In genomic region chr9:113345693-113346092, GRCh38 we compare ENCODE assay signal across 19 cellular contexts. TPM values are rescaled to one million over a fixed set of nuclear protein-coding genes. Genes with fewer than 3 reads are reported as not detected.
DNase-seq lines count a peak whose midpoint lies in the region; ATAC-seq and TF ChIP-seq lines count a peak whose summit lies in the region.
"Had no signal": no experiment of that assay in that cellular context is flagged by ENCODE, and none has a peak within 500 bp of the region (broad histone marks: within the 10 kb centered on the region; RNA-seq: fewer than 3 reads in every experiment).

No MANE protein-coding gene starts in this region.

- H3K36me3 Mint-ChIP-seq in activated CD4-positive, alpha-beta T cell treated with anti-CD3 and anti-CD28 coated beads for 36 hours (ENCODE audit: low read depth) = no peaks in the 10 kb centered on the region
- peaks cover 1% of the 10 kb centered on the region for H3K36me3 Mint-ChIP-seq in activated CD4-positive, alpha-beta T cell treated with anti-CD3 and anti-CD28 coated beads, Interleukin-2, amount 10 ng/mL, durations not matched to agents 7 days and 5 days (ENCODE audit: low read depth)
- H3K36me3 Mint-ChIP-seq in brain = no peaks in the 10 kb centered on the region
- H3K36me3 Mint-ChIP-seq: CD8-positive, alpha-beta T cell had no signal

- H3K4me1 ChIP-seq in OCI-LY1 (ENCODE audit: insufficient read depth, low read length, severe bottlenecking) (peaks cover 49% of the 10 kb centered on the region), osteoblast (ENCODE audit: insufficient read depth, low read length) (peaks cover 4% of the 10 kb centered on the region), prostate gland (replicated peaks) (no peaks in the 10 kb centered on the region)

- H3K27ac Mint-ChIP-seq in activated CD4-positive, alpha-beta T cell treated with anti-CD3 and anti-CD28 coated beads for 36 hours = no peak overlapping the region
- no peak overlapping the region for H3K27ac Mint-ChIP-seq in activated CD4-positive, alpha-beta T cell treated with anti-CD3 and anti-CD28 coated beads, Interleukin-2, amount 10 ng/mL, durations not matched to agents 7 days and 5 days
- peak overlapping the region in 3 of 5 experiments; percentile 83 to 95 (median 89) for H3K27ac Mint-ChIP-seq in brain
- H3K27ac Mint-ChIP-seq: CD8-positive, alpha-beta T cell had no signal

- H3K4me3 Mint-ChIP-seq in activated CD4-positive, alpha-beta T cell treated with anti-CD3 and anti-CD28 coated beads for 36 hours = no peak overlapping the region
- no peak overlapping the region for H3K4me3 Mint-ChIP-seq in activated CD4-positive, alpha-beta T cell treated with anti-CD3 and anti-CD28 coated beads, Interleukin-2, amount 10 ng/mL, durations not matched to agents 7 days and 5 days
- H3K4me3 Mint-ChIP-seq in brain = peak overlapping the region in 1 of 5 experiments; percentile 35
- H3K4me3 Mint-ChIP-seq: CD8-positive, alpha-beta T cell had no signal

- H3K9me3 Mint-ChIP-seq in activated CD4-positive, alpha-beta T cell treated with anti-CD3 and anti-CD28 coated beads for 36 hours (ENCODE audit: low read depth) = no peaks in the 10 kb centered on the region
- H3K9me3 Mint-ChIP-seq in activated CD4-positive, alpha-beta T cell treated with anti-CD3 and anti-CD28 coated beads, Interleukin-2, amount 10 ng/mL, durations not matched to agents 7 days and 5 days = no peaks in the 10 kb centered on the region
- peaks cover 0 to 6% (median 0%) of the 10 kb centered on the region in 5 experiments for H3K9me3 Mint-ChIP-seq in brain
- H3K9me3 Mint-ChIP-seq: CD8-positive, alpha-beta T cell had no signal

- H3K27me3 Mint-ChIP-seq in activated CD4-positive, alpha-beta T cell treated with anti-CD3 and anti-CD28 coated beads for 36 hours = peaks cover 15% of the 10 kb centered on the region
- H3K27me3 Mint-ChIP-seq in activated CD4-positive, alpha-beta T cell treated with anti-CD3 and anti-CD28 coated beads, Interleukin-2, amount 10 ng/mL, durations not matched to agents 7 days and 5 days = peaks cover 8% of the 10 kb centered on the region
- peaks cover 34% of the 10 kb centered on the region for H3K27me3 Mint-ChIP-seq in brain

- WGBS in prostate gland = 3% methylated on average over 1 of the region's 1 CpG

- no peak for TF ChIP-seq POLR2A in prostate gland (IDR thresholded peaks at IDR 0.05)

- H3K9ac ChIP-seq in OCI-LY1 (ENCODE audit: low read length) = no peak overlapping the region
- H3K9ac ChIP-seq: BLaER1 had no signal

- H3K27me3 ChIP-seq in OCI-LY1 (ENCODE audit: insufficient read depth, low read length) = no peaks in the 10 kb centered on the region
- H3K27me3 ChIP-seq in osteoblast (ENCODE audit: insufficient read depth, low read length) = peaks cover 24% of the 10 kb centered on the region
- H3K27me3 ChIP-seq in prostate gland (replicated peaks; ENCODE audit: insufficient read depth) = no peaks in the 10 kb centered on the region
- H3K27me3 ChIP-seq: Peyer's patch had no signal

- H2AFZ ChIP-seq in OCI-LY1 (ENCODE audit: low read length) (no peak overlapping the region), osteoblast (ENCODE audit: low read length) (no peak overlapping the region)

- no peaks in the 10 kb centered on the region for H3K9me2 ChIP-seq in OCI-LY1 (ENCODE audit: low read depth, low read length)

- POLR2A ChIA-PET in activated CD4-positive, alpha-beta T cell treated with anti-CD3 and anti-CD28 coated beads for 36 hours (lab: Charles Lee) = no interaction called here
- POLR2A ChIA-PET in activated CD4-positive, alpha-beta T cell treated with anti-CD3 and anti-CD28 coated beads, Interleukin-2, amount 10 ng/mL, durations not matched to agents 7 days and 5 days (lab: Charles Lee) = no interaction called here

- H3K4me1 Mint-ChIP-seq in activated CD4-positive, alpha-beta T cell treated with anti-CD3 and anti-CD28 coated beads for 36 hours = peaks cover 44% of the 10 kb centered on the region
- H3K4me1 Mint-ChIP-seq in activated CD4-positive, alpha-beta T cell treated with anti-CD3 and anti-CD28 coated beads, Interleukin-2, amount 10 ng/mL, durations not matched to agents 7 days and 5 days = peaks cover 48% of the 10 kb centered on the region
- H3K4me1 Mint-ChIP-seq in brain = peaks cover 56% of the 10 kb centered on the region

- H3K79me2 ChIP-seq in OCI-LY1 (ENCODE audit: insufficient read depth, low read length) (no peaks in the 10 kb centered on the region), osteoblast (ENCODE audit: insufficient read depth, low read length) (no peaks in the 10 kb centered on the region)

- intact Hi-C loops in activated CD4-positive, alpha-beta T cell treated with anti-CD3 and anti-CD28 coated beads for 36 hours (cut with DNase I, micrococcal nuclease) = loop anchor here in 1 of 2 experiments (5.0 to 10.0 kb wide), 2 partner anchors 193 to 291 kb away; partner anchors contain the start of genes SLC31A2 and ZFP37
- intact Hi-C loops in prostate gland (cut with DNase I) = no loop called here

- no peak overlapping the region for H3K4me3 ChIP-seq in OCI-LY1 (ENCODE audit: low read depth, low read length, poor library complexity, severe bottlenecking)
- H3K4me3 ChIP-seq in osteoblast (ENCODE audit: insufficient read depth, low read length) = no peak overlapping the region
- no peak overlapping the region for H3K4me3 ChIP-seq in prostate gland
- H3K4me3 ChIP-seq: BLaER1, Peyer's patch had no signal

- H3K36me3 ChIP-seq in OCI-LY1 (ENCODE audit: insufficient read depth, low read length) (no peaks in the 10 kb centered on the region), osteoblast (ENCODE audit: insufficient read depth, low read length) (no peaks in the 10 kb centered on the region), prostate gland (no peaks in the 10 kb centered on the region)
- H3K36me3 ChIP-seq: BLaER1, Peyer's patch had no signal

- CTCF ChIA-PET in activated CD4-positive, alpha-beta T cell treated with anti-CD3 and anti-CD28 coated beads for 36 hours (lab: Charles Lee) = interaction anchor here (1.2 to 2.1 kb wide), 2 partner anchors 65 to 69 kb away, joined by 4 to 8 read pairs; partner anchors contain the start of genes C9orf43 and POLE3
- CTCF ChIA-PET in activated CD4-positive, alpha-beta T cell treated with anti-CD3 and anti-CD28 coated beads, Interleukin-2, amount 10 ng/mL, durations not matched to agents 7 days and 5 days (lab: Charles Lee) = no interaction called here

- no peak for DNase-seq in activated CD4-positive, alpha-beta T cell treated with anti-CD3 and anti-CD28 coated beads for 36 hours
- DNase-seq in activated CD4-positive, alpha-beta T cell treated with anti-CD3 and anti-CD28 coated beads, Interleukin-2, amount 10 ng/mL, durations not matched to agents 7 days and 5 days = no peak
- DNase-seq in osteoblast (ENCODE audit: insufficient read length, low spot score, missing footprints) = peak; percentile 53
- no peak for DNase-seq in MV-4-11 (lab: John Stamatoyannopoulos, UW)
- no peak for DNase-seq in prostate gland (ENCODE audit: low spot score)
- DNase-seq: CD8-positive, alpha-beta T cell; H7; Karpas-422; MM.1S; NCI-H1105; NCI-H1694 treated with DMSO at 0.1 percent for 48 hours; NCI-H226; NCI-H524 treated with DMSO at 0.1 percent for 48 hours; Peyer's patch had no signal

- ATAC-seq in activated CD4-positive, alpha-beta T cell treated with anti-CD3 and anti-CD28 coated beads for 36 hours = peak; percentile 8
- no peak for ATAC-seq in HG03460 (IDR thresholded peaks at IDR 0.05; ENCODE audit: unreplicated experiment)
- ATAC-seq: CD8-positive, alpha-beta T cell had no signal

- 0 out of 2 replicates have a peak, but pooled peaks cover 7% of the 10 kb centered on the region for H3F3A ChIP-seq in OCI-LY1 (ENCODE audit: insufficient read depth, low read length)

- H3K27ac ChIP-seq in OCI-LY1 (ENCODE audit: low read depth, low read length, poor library complexity, severe bottlenecking) = peak overlapping the region; percentile 28
- no peak overlapping the region for H3K27ac ChIP-seq in osteoblast (ENCODE audit: low read depth, low read length)
- H3K27ac ChIP-seq in prostate gland = no peak overlapping the region
- H3K27ac ChIP-seq: BLaER1 had no signal

- H3K4me2 ChIP-seq in OCI-LY1 (ENCODE audit: low read length) (no peak overlapping the region), osteoblast (ENCODE audit: insufficient read depth, low read length) (no peak overlapping the region)
- H3K4me2 ChIP-seq: BLaER1 had no signal

- H3K9me3 ChIP-seq in OCI-LY1 (ENCODE audit: low read length) = no peaks in the 10 kb centered on the region
- no peaks in the 10 kb centered on the region for H3K9me3 ChIP-seq in osteoblast (ENCODE audit: low read depth, low read length)
- no peaks in the 10 kb centered on the region for H3K9me3 ChIP-seq in prostate gland
- H3K9me3 ChIP-seq: BLaER1, Peyer's patch had no signal

- TF ChIP-seq CTCF in OCI-LY1 (IDR thresholded peaks at IDR 0.05; ENCODE audit: low read length) = no peak
- TF ChIP-seq CTCF in brain (conservative IDR thresholded peaks at IDR 0.05) = no peak
- no peak for TF ChIP-seq CTCF in osteoblast (IDR thresholded peaks at IDR 0.05; ENCODE audit: extremely low read depth, low read depth, low read length)
- TF ChIP-seq CTCF in prostate gland (IDR thresholded peaks at IDR 0.05) = no peak

- H4K20me1 ChIP-seq in OCI-LY1 (ENCODE audit: insufficient read depth, low read length) = no peaks in the 10 kb centered on the region
- H4K20me1 ChIP-seq in osteoblast (ENCODE audit: insufficient read depth, low read length) = no peaks in the 10 kb centered on the region
- H4K20me1 ChIP-seq: BLaER1 had no signal

RNA-seq across cellular contexts. Expression of gene BSPRY, which starts 3.6 kb away (rescaled TPM):
- 1 to 10 TPM; 5.7 to 6.6 TPM for total RNA-seq in activated CD4-positive, alpha-beta T cell treated with anti-CD3 and anti-CD28 coated beads for 36 hours
- 1 to 10 TPM; 2.0 to 2.3 TPM for total RNA-seq in activated CD4-positive, alpha-beta T cell treated with anti-CD3 and anti-CD28 coated beads, Interleukin-2, amount 10 ng/mL, durations not matched to agents 7 days and 5 days
- 20.8 TPM for polyA plus RNA-seq in brain (ENCODE audit: insufficient read depth, low read depth, low replicate concordance)
- total RNA-seq in osteoblast (not detected in 2 replicates), prostate gland (10 to 100 TPM in 1 of 2 donors, 1 to 10 TPM in 1; 8.4 to 21.8 TPM)
- total RNA-seq: A172; CD8-positive, alpha-beta T cell had no signal

RNA-seq across cellular contexts. Expression of gene WDR31, which starts 5.6 kb away (rescaled TPM):
- total RNA-seq in activated CD4-positive, alpha-beta T cell treated with anti-CD3 and anti-CD28 coated beads for 36 hours = 1 to 10 TPM; 1.7 to 2.1 TPM
- under 1 TPM; 0.55 to 0.87 TPM for total RNA-seq in activated CD4-positive, alpha-beta T cell treated with anti-CD3 and anti-CD28 coated beads, Interleukin-2, amount 10 ng/mL, durations not matched to agents 7 days and 5 days
- 7.2 TPM for polyA plus RNA-seq in brain (ENCODE audit: insufficient read depth, low read depth, low replicate concordance)
- 1.4 and 2.4 TPM in 2 replicates for total RNA-seq in osteoblast
- total RNA-seq in prostate gland = 1 to 10 TPM; 5.1 to 6.4 TPM

RNA-seq across cellular contexts. Expression of gene HDHD3, which starts 31.1 kb away (rescaled TPM):
- 10 to 100 TPM; 12.7 to 16.5 TPM for total RNA-seq in activated CD4-positive, alpha-beta T cell treated with anti-CD3 and anti-CD28 coated beads for 36 hours
- 10 to 100 TPM; 16.2 to 20.2 TPM for total RNA-seq in activated CD4-positive, alpha-beta T cell treated with anti-CD3 and anti-CD28 coated beads, Interleukin-2, amount 10 ng/mL, durations not matched to agents 7 days and 5 days
- 26.3 TPM for polyA plus RNA-seq in brain (ENCODE audit: insufficient read depth, low read depth, low replicate concordance)
- total RNA-seq in osteoblast (7.2 and 15.6 TPM in 2 replicates), prostate gland (10 to 100 TPM; 52.2 to 72.1 TPM)

RNA-seq across cellular contexts. Expression of gene RNF183, which starts 42.5 kb away (rescaled TPM):
- under 1 TPM; 0.37 to 0.64 TPM for total RNA-seq in activated CD4-positive, alpha-beta T cell treated with anti-CD3 and anti-CD28 coated beads for 36 hours
- not detected for total RNA-seq in activated CD4-positive, alpha-beta T cell treated with anti-CD3 and anti-CD28 coated beads, Interleukin-2, amount 10 ng/mL, durations not matched to agents 7 days and 5 days
- polyA plus RNA-seq in brain (ENCODE audit: insufficient read depth, low read depth, low replicate concordance) = 6.0 TPM
- total RNA-seq in osteoblast (not detected in 2 replicates), prostate gland (under 1 TPM in 1 of 2 donors, not detected in 1; 0.57 TPM)
- total RNA-seq: A172; CD8-positive, alpha-beta T cell; H7 had no signal

RNA-seq across cellular contexts. Expression of gene ALAD, which starts 55.4 kb away (rescaled TPM):
- total RNA-seq in activated CD4-positive, alpha-beta T cell treated with anti-CD3 and anti-CD28 coated beads for 36 hours = 10 to 100 TPM; 20.2 to 30.1 TPM
- total RNA-seq in activated CD4-positive, alpha-beta T cell treated with anti-CD3 and anti-CD28 coated beads, Interleukin-2, amount 10 ng/mL, durations not matched to agents 7 days and 5 days = 10 to 100 TPM; 37.5 to 40.6 TPM
- polyA plus RNA-seq in brain (ENCODE audit: insufficient read depth, low read depth, low replicate concordance) = 46.2 TPM
- total RNA-seq in osteoblast = 23.9 and 26.8 TPM in 2 replicates
- 100 to 1,000 TPM in 1 of 2 donors, 10 to 100 TPM in 1; 59.8 to 103 TPM for total RNA-seq in prostate gland

Comparison
In these comparisons a context has a peak if more than half of its experiments do, and no peak if none do; other contexts are left out.
1. H3K27ac Mint-ChIP-seq: peak in brain (3 of 5); none in activated CD4-positive, alpha-beta T cell treated with anti-CD3 and anti-CD28 coated beads for 36 hours (single experiment) and activated CD4-positive, alpha-beta T cell treated with anti-CD3 and anti-CD28 coated beads, Interleukin-2, amount 10 ng/mL, durations not matched to agents 7 days and 5 days (single experiment).